20 cellular contexts compared by ENCODE assay signal in the genomic region with DNA sequence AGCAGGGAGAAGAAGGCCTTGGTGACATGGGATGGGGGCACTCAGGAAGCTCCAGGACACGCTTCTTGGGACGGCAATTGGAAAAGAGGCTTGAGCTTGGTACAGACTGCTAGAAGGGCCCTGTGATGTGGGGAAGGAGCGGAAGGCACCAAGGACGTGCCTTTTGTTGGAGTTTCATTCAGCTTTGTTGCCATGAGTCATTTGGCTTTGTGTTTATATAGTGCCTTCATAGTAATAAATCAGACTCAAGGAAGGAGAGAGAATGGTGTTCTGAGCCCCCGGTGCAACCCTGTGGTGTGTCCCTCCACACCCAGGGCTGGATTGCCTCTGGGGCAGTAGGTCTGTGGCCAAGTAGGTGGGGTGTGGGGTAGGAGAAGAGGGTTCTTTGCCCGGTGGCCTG. TPM values are rescaled to one million over a fixed set of nuclear protein-coding genes. Genes with fewer than 3 reads are reported as not detected.
DNase-seq lines count a peak whose midpoint lies in the region; ATAC-seq and TF ChIP-seq lines count a peak whose summit lies in the region.
"Had no signal": no experiment of that assay in that cellular context is flagged by ENCODE, and none has a peak within 500 bp of the region (broad histone marks: within the 10 kb centered on the region; RNA-seq: fewer than 3 reads in every experiment).

No MANE protein-coding gene starts in this region.

- H3K4me1 Mint-ChIP-seq in CD8-positive, alpha-beta memory T cell = no peaks in the 10 kb centered on the region

- peaks cover 34 to 56% of the 10 kb centered on the region in 2 donors for H3K27me3 Mint-ChIP-seq in CD8-positive, alpha-beta memory T cell

- DNase-seq in A172 (ENCODE audit: low spot score) (peak; percentile 82), HAP-1 (ENCODE audit: low spot score in 2 of 2) (peak; percentile 62 to 71), Panc1 (ENCODE audit: low read depth, low spot score) (no peak), fibroblast of villous mesenchyme (ENCODE audit: low read depth) (peak; percentile 32), SHP77 (lab: John Stamatoyannopoulos, UW) (no peak), foreskin keratinocyte (no peak), cardiac septum (ENCODE audit: low spot score) (no peak)
- DNase-seq in CD8-positive, alpha-beta memory T cell = no peak
- DNase-seq: activated CD4-positive, alpha-beta T cell treated with anti-CD3 and anti-CD28 coated beads for 1 hour; activated naive CD8-positive, alpha-beta T cell treated with anti-CD3 and anti-CD28 coated beads for 36 hours; activated T-cell treated with anti-CD3 and anti-CD28 coated beads, Interleukin-2, amount 50 U/mL, for 72 hours; dermis blood vessel endothelial cell; DMS153; MG63; NCI-H146; stimulated activated CD4-positive, alpha-beta T cell treated with anti-CD3 and anti-CD28 coated beads, Interleukin-12 subunit alpha, Interleukin-12 subunit beta, amount 100 ng/mL, for 4 hours; stimulated activated CD8-positive, alpha-beta memory T cell treated with anti-CD3 and anti-CD28 coated beads, Interleukin-4, amount 100 ng/mL, for 48 hours had no signal

- BruUV-seq in Panc1 (replicated peaks; lab: Mats Ljungman, UMichigan) = no TSS peak

- intact Hi-C loops in Panc1 (cut with micrococcal nuclease; ENCODE audit: unreplicated experiment) = no loop called here
- intact Hi-C loops in cardiac septum (cut with DNase I) = no loop called here

- H3K4me1 ChIP-seq in HAP-1 (peaks cover 4% of the 10 kb centered on the region; the same call in 1 of the 2 replicates), Panc1 (ENCODE audit: control insufficient read depth, insufficient read depth, low read length) (0 out of 2 replicates have a peak, but pooled peaks cover under 1% of the 10 kb centered on the region), foreskin keratinocyte (no peaks in the 10 kb centered on the region)
- no peaks in the 10 kb centered on the region for H3K4me1 ChIP-seq in CD8-positive, alpha-beta memory T cell (ENCODE audit: insufficient read depth, low read length)
- H3K4me1 ChIP-seq: breast epithelium had no signal

- H3K9me3 Mint-ChIP-seq in CD8-positive, alpha-beta memory T cell = peaks cover 0 to 7% (median 3%) of the 10 kb centered on the region in 5 donors

- CTCF ChIA-PET in Panc1 (lab: Charles Lee) = no interaction called here
- CTCF ChIA-PET in CD8-positive, alpha-beta memory T cell (lab: Charles Lee) = no interaction called here

- H3K9me3 ChIP-seq in HAP-1 = no peaks in the 10 kb centered on the region
- H3K9me3 ChIP-seq in Panc1 (ENCODE audit: control insufficient read depth, insufficient read depth, low read depth, low read length) = no peaks in the 10 kb centered on the region
- no peaks in the 10 kb centered on the region for H3K9me3 ChIP-seq in CD8-positive, alpha-beta memory T cell (ENCODE audit: low read length)
- H3K9me3 ChIP-seq: breast epithelium, MG63 had no signal

- peak overlapping the region in 1 of 8 donors; percentile 48 for H3K27ac Mint-ChIP-seq in CD8-positive, alpha-beta memory T cell
- H3K27ac Mint-ChIP-seq: activated naive CD8-positive, alpha-beta T cell treated with anti-CD3 and anti-CD28 coated beads for 36 hours; activated T-cell treated with anti-CD3 and anti-CD28 coated beads, Interleukin-2, amount 50 U/mL, for 72 hours had no signal

- POLR2A ChIA-PET in Panc1 (lab: Charles Lee) = no interaction called here
- POLR2A ChIA-PET in CD8-positive, alpha-beta memory T cell (lab: Charles Lee) = no interaction called here

- H3K27me3 ChIP-seq in HAP-1 (ENCODE audit: low read depth) (no peaks in the 10 kb centered on the region), Panc1 (ENCODE audit: control insufficient read depth, insufficient read depth, low read length) (no peaks in the 10 kb centered on the region), foreskin keratinocyte (peaks cover 27% of the 10 kb centered on the region)
- peaks cover 8% of the 10 kb centered on the region for H3K27me3 ChIP-seq in CD8-positive, alpha-beta memory T cell (ENCODE audit: insufficient read depth, low read length, poor library complexity, severe bottlenecking)
- H3K27me3 ChIP-seq: MG63 had no signal

- ATAC-seq in Panc1 = 0 out of 2 replicates have a peak, but pooled peaks have one; percentile 21
- ATAC-seq in foreskin keratinocyte = no peak
- ATAC-seq: activated T-cell treated with anti-CD3 and anti-CD28 coated beads, Interleukin-2, amount 50 U/mL, for 72 hours had no signal

- no peak overlapping the region for H3K27ac ChIP-seq in Panc1 (ENCODE audit: low read length)
- H3K27ac ChIP-seq in CD8-positive, alpha-beta memory T cell (ENCODE audit: low read depth, low read length) = no peak overlapping the region
- H3K27ac ChIP-seq in foreskin keratinocyte = no peak overlapping the region
- H3K27ac ChIP-seq: breast epithelium, C4-2B had no signal

- no peak overlapping the region for H3K4me3 ChIP-seq in HAP-1
- no peak overlapping the region for H3K4me3 ChIP-seq in Panc1 (ENCODE audit: low read depth in 2 of 2, low read length in 2 of 2)
- H3K4me3 ChIP-seq in fibroblast of villous mesenchyme (ENCODE audit: low read depth, low read length) = no peak overlapping the region
- no peak overlapping the region for H3K4me3 ChIP-seq in CD8-positive, alpha-beta memory T cell (ENCODE audit: low read length)
- H3K4me3 ChIP-seq: breast epithelium, MG63 had no signal

- TF ChIP-seq CTCF in Panc1 (IDR thresholded peaks at IDR 0.05) (no peak), fibroblast of villous mesenchyme (IDR thresholded peaks at IDR 0.05; ENCODE audit: insufficient read depth, low read depth, low read length) (no peak), foreskin keratinocyte (conservative IDR thresholded peaks at IDR 0.05) (no peak)

- no peaks in the 10 kb centered on the region for H3K36me3 ChIP-seq in HAP-1 (replicated peaks)
- H3K36me3 ChIP-seq in Panc1 (ENCODE audit: control insufficient read depth, insufficient read depth, low read length) = no peaks in the 10 kb centered on the region
- H3K36me3 ChIP-seq in CD8-positive, alpha-beta memory T cell (ENCODE audit: insufficient read depth, low read length) = no peaks in the 10 kb centered on the region
- H3K36me3 ChIP-seq: breast epithelium, MG63 had no signal

- H3K4me3 Mint-ChIP-seq in CD8-positive, alpha-beta memory T cell = no peak overlapping the region
- H3K4me3 Mint-ChIP-seq: activated naive CD8-positive, alpha-beta T cell treated with anti-CD3 and anti-CD28 coated beads for 36 hours; activated T-cell treated with anti-CD3 and anti-CD28 coated beads, Interleukin-2, amount 50 U/mL, for 72 hours had no signal

- in situ Hi-C loops in HAP-1 (cut with MboI; ENCODE audit: low sequenced_read_pairs) = no loop called here
- in situ Hi-C loops in Panc1 (cut with HindIII; ENCODE audit: low pct_unique_long_range_greater_than_20kb, low sequenced_read_pairs) = no loop called here

- peaks cover 0 to 7% (median 1%) of the 10 kb centered on the region in 3 donors for H3K36me3 Mint-ChIP-seq in CD8-positive, alpha-beta memory T cell
- H3K36me3 Mint-ChIP-seq: activated naive CD8-positive, alpha-beta T cell treated with anti-CD3 and anti-CD28 coated beads for 36 hours had no signal

RNA-seq across cellular contexts. Expression of gene TBX4, which starts 7.4 kb away (rescaled TPM):
- total RNA-seq in A172 (2014; rRNA removed; shearing (Covaris generic)) = 0.10 and 1.0 TPM in 2 replicates
- total RNA-seq in Panc1 (2021; ENCODE audit: unreplicated experiment) (not detected), fibroblast of villous mesenchyme (not detected in 2 replicates), foreskin keratinocyte (0.07 TPM in 1 of 2 replicates, not detected in the other), cardiac septum (0.05 TPM)
- polyA plus RNA-seq in Panc1 (2012; ENCODE audit: insufficient read length) = 0.19 TPM
- total RNA-seq in CD8-positive, alpha-beta memory T cell = not detected
- polyA plus RNA-seq in CD8-positive, alpha-beta memory T cell = not detected
- 0.01 TPM in 1 of 2 replicates, not detected in the other for polyA plus RNA-seq in foreskin keratinocyte
- total RNA-seq: activated CD8-positive, alpha-beta memory T cell treated with anti-CD3 and anti-CD28 coated beads for 36 hours; activated naive CD8-positive, alpha-beta T cell treated with anti-CD3 and anti-CD28 coated beads for 36 hours; activated T-cell treated with anti-CD3 and anti-CD28 coated beads, Interleukin-2, amount 50 U/mL, for 72 hours; dermis blood vessel endothelial cell had no signal

RNA-seq across cellular contexts. Expression of gene TBX2, which starts 45.2 kb away (rescaled TPM):
- 1.7 and 2.6 TPM in 2 replicates for total RNA-seq in A172 (2014; rRNA removed; shearing (Covaris generic))
- total RNA-seq in Panc1 (2021; ENCODE audit: unreplicated experiment) (35.6 TPM), fibroblast of villous mesenchyme (12.5 and 21.3 TPM in 2 replicates), foreskin keratinocyte (not detected in 2 replicates), cardiac septum (17.2 TPM)
- polyA plus RNA-seq in Panc1 (2012; ENCODE audit: insufficient read length) = 30.7 TPM
- total RNA-seq in CD8-positive, alpha-beta memory T cell = under 1 TPM; 0.11 to 0.13 TPM
- polyA plus RNA-seq in CD8-positive, alpha-beta memory T cell = not detected
- polyA plus RNA-seq in foreskin keratinocyte = not detected in 2 replicates
- total RNA-seq: activated CD8-positive, alpha-beta memory T cell treated with anti-CD3 and anti-CD28 coated beads for 36 hours; activated naive CD8-positive, alpha-beta T cell treated with anti-CD3 and anti-CD28 coated beads for 36 hours had no signal

Comparison
In these comparisons a context has a peak if more than half of its experiments do, and no peak if none do; other contexts are left out.
1. DNase-seq: peak in A172 (single experiment), HAP-1 (2 of 2) and fibroblast of villous mesenchyme (single experiment); none in Panc1 (single experiment), SHP77 (0 of 2), CD8-positive, alpha-beta memory T cell (0 of 5), foreskin keratinocyte (0 of 2) and cardiac septum (single experiment).